ENCODE assay signal across 16 cellular contexts in genomic region chr6:111423055-111423633, GRCh38. TPM values are rescaled to one million over a fixed set of nuclear protein-coding genes. Genes with fewer than 3 reads are reported as not detected.
A peak's percentile ranks its signal among the peaks of the same experiment; 100 is the strongest.
DNase-seq lines count a peak whose midpoint lies in the region; ATAC-seq and TF ChIP-seq lines count a peak whose summit lies in the region.
"Had no signal": no experiment of that assay in that cellular context is flagged by ENCODE, and none has a peak within 500 bp of the region (broad histone marks: within the 10 kb centered on the region; RNA-seq: fewer than 3 reads in every experiment).

No MANE protein-coding gene starts in this region.

- no peak overlapping the region for H3K4me3 Mint-ChIP-seq in activated CD4-positive, alpha-beta T cell treated with anti-CD3 and anti-CD28 coated beads, Interleukin-2, amount 10 ng/mL, durations not matched to agents 7 days and 5 days
- H3K4me3 Mint-ChIP-seq: H9, immature natural killer cell had no signal

- H3K9me3 ChIP-seq in SK-N-SH: 0 out of 2 replicates have a peak, but pooled peaks cover 2% of the 10 kb centered on the region
- H3K9me3 ChIP-seq in smooth muscle cell (replicated peaks; ENCODE audit: low read depth): no peaks in the 10 kb centered on the region

- peaks cover 29% of the 10 kb centered on the region for H3F3A ChIP-seq in SK-N-SH (replicated peaks; ENCODE audit: insufficient read depth)
- no peaks in the 10 kb centered on the region for H3F3A ChIP-seq in smooth muscle cell (ENCODE audit: low read depth)

- 61% methylated on average over 2 of the region's 2 CpGs for WGBS in SK-N-SH (ENCODE audit: low lambda C conversion rate)
- 74% methylated on average over 2 of the region's 2 CpGs for WGBS in smooth muscle cell (ENCODE audit: low lambda C conversion rate)

- CTCF ChIA-PET in SK-N-SH (lab: Yijun Ruan, JAX): no interaction called here
- CTCF ChIA-PET in activated CD4-positive, alpha-beta T cell treated with anti-CD3 and anti-CD28 coated beads, Interleukin-2, amount 10 ng/mL, durations not matched to agents 7 days and 5 days (lab: Charles Lee): interaction anchor here (0.5 kb wide), 1 partner anchor 97 kb away, joined by 3 read pairs; no protein-coding TSS in a partner anchor

- peaks cover 5% of the 10 kb centered on the region for H3K9me3 Mint-ChIP-seq in activated CD4-positive, alpha-beta T cell treated with anti-CD3 and anti-CD28 coated beads, Interleukin-2, amount 10 ng/mL, durations not matched to agents 7 days and 5 days

- no peaks in the 10 kb centered on the region for H3K9me2 ChIP-seq in SK-N-SH

- peak overlapping the region; percentile 36; the same call in 1 of the 2 replicates for H3K4me2 ChIP-seq in SK-N-SH
- H3K4me2 ChIP-seq in smooth muscle cell: peak overlapping the region; percentile 2

- no peak for TF ChIP-seq CTCF in SK-N-SH (IDR thresholded peaks at IDR 0.05)
- TF ChIP-seq CTCF in smooth muscle cell (IDR thresholded peaks at IDR 0.05; ENCODE audit: borderline replicate concordance, insufficient read depth, poor library complexity, severe bottlenecking): no peak

- no peak for TF ChIP-seq RAD21 in SK-N-SH (IDR thresholded peaks at IDR 0.05; ENCODE audit: low read length)

- H3K27ac ChIP-seq in SK-N-SH (ENCODE audit: low read depth in 2 of 2, low read length in 1 of 2): peak overlapping the region in 1 of 2 experiments; percentile 56; a peak in 2 of 4 replicates
- no peak overlapping the region for H3K27ac ChIP-seq in smooth muscle cell (ENCODE audit: low read depth)
- H3K27ac ChIP-seq: coronary artery, skin epidermis had no signal

- H2AFZ ChIP-seq in SK-N-SH (ENCODE audit: low read depth) (no peak overlapping the region), smooth muscle cell (ENCODE audit: low read depth) (no peak overlapping the region)

- H3K4me3 ChIP-seq in SK-N-SH (ENCODE audit: low read depth in 2 of 2, low read length in 1 of 2) (no peak overlapping the region), smooth muscle cell (no peak overlapping the region)
- H3K4me3 ChIP-seq: coronary artery, skin epidermis had no signal

- peaks cover 24% of the 10 kb centered on the region for H3K4me1 Mint-ChIP-seq in activated CD4-positive, alpha-beta T cell treated with anti-CD3 and anti-CD28 coated beads, Interleukin-2, amount 10 ng/mL, durations not matched to agents 7 days and 5 days

- peaks cover 13 to 29% of the 10 kb centered on the region in 2 experiments; a peak in 3 of 4 replicates for H3K4me1 ChIP-seq in SK-N-SH (ENCODE audit: control insufficient read depth in 1 of 2, insufficient read depth in 2 of 2, low read depth in 1 of 2, low read length in 1 of 2)
- peaks cover 24% of the 10 kb centered on the region for H3K4me1 ChIP-seq in smooth muscle cell (ENCODE audit: low read depth)

- peaks cover 8% of the 10 kb centered on the region for H3K36me3 Mint-ChIP-seq in activated CD4-positive, alpha-beta T cell treated with anti-CD3 and anti-CD28 coated beads, Interleukin-2, amount 10 ng/mL, durations not matched to agents 7 days and 5 days (ENCODE audit: low read depth)

- no peak for TF ChIP-seq EP300 in SK-N-SH (IDR thresholded peaks at IDR 0.05; ENCODE audit: borderline replicate concordance in 1 of 2, low read depth in 1 of 2, low read length in 1 of 2)

- POLR2A ChIA-PET in SK-N-SH (lab: Yijun Ruan, JAX): no interaction called here
- POLR2A ChIA-PET in activated CD4-positive, alpha-beta T cell treated with anti-CD3 and anti-CD28 coated beads, Interleukin-2, amount 10 ng/mL, durations not matched to agents 7 days and 5 days (lab: Charles Lee): no interaction called here

- H3K36me3 ChIP-seq in SK-N-SH (replicated peaks in 1 of 2; ENCODE audit: control insufficient read depth in 1 of 2, insufficient read depth in 2 of 2, low read length in 1 of 2) (no peaks in the 10 kb centered on the region), smooth muscle cell (ENCODE audit: low read depth) (no peaks in the 10 kb centered on the region)

- peaks cover 91% of the 10 kb centered on the region for H3K79me2 ChIP-seq in SK-N-SH (ENCODE audit: insufficient read depth)
- peaks cover 40% of the 10 kb centered on the region for H3K79me2 ChIP-seq in smooth muscle cell (ENCODE audit: low read depth)

- H3K9ac ChIP-seq in SK-N-SH (no peak overlapping the region), smooth muscle cell (ENCODE audit: low read depth) (no peak overlapping the region)

- no peaks in the 10 kb centered on the region for H3K27me3 Mint-ChIP-seq in activated CD4-positive, alpha-beta T cell treated with anti-CD3 and anti-CD28 coated beads, Interleukin-2, amount 10 ng/mL, durations not matched to agents 7 days and 5 days

- no peak for DNase-seq in SK-N-SH
- peak; percentile 50 for DNase-seq in OCI-M1 (lab: John Stamatoyannopoulos, UW)
- peak; percentile 43 for DNase-seq in dermis blood vessel endothelial cell
- DNase-seq in smooth muscle cell (lab: John Stamatoyannopoulos, UW; ENCODE audit: unreplicated experiment): no peak
- no peak for DNase-seq in activated CD4-positive, alpha-beta T cell treated with anti-CD3 and anti-CD28 coated beads, Interleukin-2, amount 10 ng/mL, durations not matched to agents 7 days and 5 days
- DNase-seq: activated CD4-positive, alpha-beta T cell treated with anti-CD3 and anti-CD28 coated beads, Interleukin-2, amount 50 U/mL, for 48 hours; activated naive CD4-positive, alpha-beta T cell; foreskin fibroblast; H9; immature natural killer cell; NCI-H187 had no signal

- H3K27ac Mint-ChIP-seq in activated CD4-positive, alpha-beta T cell treated with anti-CD3 and anti-CD28 coated beads, Interleukin-2, amount 10 ng/mL, durations not matched to agents 7 days and 5 days: no peak overlapping the region
- H3K27ac Mint-ChIP-seq: H9, immature natural killer cell had no signal

- ATAC-seq in SK-N-SH treated with all-trans-retinoic acid at 6 μM for 48 hours (no peak), GM19035 (IDR thresholded peaks at IDR 0.05; ENCODE audit: unreplicated experiment) (no peak), GM21515 (IDR thresholded peaks at IDR 0.05; ENCODE audit: unreplicated experiment) (no peak)

- H3K27me3 ChIP-seq in SK-N-SH (ENCODE audit: insufficient read depth): no peaks in the 10 kb centered on the region
- no peaks in the 10 kb centered on the region for H3K27me3 ChIP-seq in smooth muscle cell (ENCODE audit: low read depth)

- peaks cover 24% of the 10 kb centered on the region for H4K20me1 ChIP-seq in SK-N-SH (ENCODE audit: insufficient read depth)
- H4K20me1 ChIP-seq in smooth muscle cell (ENCODE audit: low read depth): peaks cover 46% of the 10 kb centered on the region

TF ChIP-seq in SK-N-SH, 30 proteins besides CTCF, POLR2A, EP300 and RAD21 (continues in another document):
- no peak for TF ChIP-seq GABPA (IDR thresholded peaks at IDR 0.05; ENCODE audit: low read depth)
- TF ChIP-seq RCOR1 (IDR thresholded peaks at IDR 0.05; ENCODE audit: low read length): no peak
- TF ChIP-seq, protein P1, sequence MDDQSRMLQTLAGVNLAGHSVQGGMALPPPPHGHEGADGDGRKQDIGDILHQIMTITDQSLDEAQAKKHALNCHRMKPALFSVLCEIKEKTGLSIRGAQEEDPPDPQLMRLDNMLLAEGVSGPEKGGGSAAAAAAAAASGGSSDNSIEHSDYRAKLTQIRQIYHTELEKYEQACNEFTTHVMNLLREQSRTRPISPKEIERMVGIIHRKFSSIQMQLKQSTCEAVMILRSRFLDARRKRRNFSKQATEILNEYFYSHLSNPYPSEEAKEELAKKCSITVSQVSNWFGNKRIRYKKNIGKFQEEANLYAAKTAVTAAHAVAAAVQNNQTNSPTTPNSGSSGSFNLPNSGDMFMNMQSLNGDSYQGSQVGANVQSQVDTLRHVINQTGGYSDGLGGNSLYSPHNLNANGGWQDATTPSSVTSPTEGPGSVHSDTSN (IDR thresholded peaks at IDR 0.05): no peak
- no peak for TF ChIP-seq RFX5 (IDR thresholded peaks at IDR 0.05; ENCODE audit: low read length)
- TF ChIP-seq FOSL2 (IDR thresholded peaks at IDR 0.05; ENCODE audit: borderline replicate concordance, low read depth): no peak

TF ChIP-seq in SK-N-SH treated with all-trans-retinoic acid at 6 μM for 48 hours, 23 proteins besides CTCF, POLR2A, EP300 and RAD21 (continues in another document):
- no peak for TF ChIP-seq ARNTL (CRISPR knock-in tag; IDR thresholded peaks at IDR 0.05; ENCODE audit: borderline replicate concordance, low read depth)
- no peak for TF ChIP-seq PPARA (CRISPR knock-in tag; IDR thresholded peaks at IDR 0.05; ENCODE audit: borderline replicate concordance)
- no peak for TF ChIP-seq ZFP3 (CRISPR knock-in tag; IDR thresholded peaks at IDR 0.05)
- TF ChIP-seq ISL1 (CRISPR knock-in tag; IDR thresholded peaks at IDR 0.05): no peak
- TF ChIP-seq CSDC2 (CRISPR knock-in tag; IDR thresholded peaks at IDR 0.05): no peak
- TF ChIP-seq, protein P2, sequence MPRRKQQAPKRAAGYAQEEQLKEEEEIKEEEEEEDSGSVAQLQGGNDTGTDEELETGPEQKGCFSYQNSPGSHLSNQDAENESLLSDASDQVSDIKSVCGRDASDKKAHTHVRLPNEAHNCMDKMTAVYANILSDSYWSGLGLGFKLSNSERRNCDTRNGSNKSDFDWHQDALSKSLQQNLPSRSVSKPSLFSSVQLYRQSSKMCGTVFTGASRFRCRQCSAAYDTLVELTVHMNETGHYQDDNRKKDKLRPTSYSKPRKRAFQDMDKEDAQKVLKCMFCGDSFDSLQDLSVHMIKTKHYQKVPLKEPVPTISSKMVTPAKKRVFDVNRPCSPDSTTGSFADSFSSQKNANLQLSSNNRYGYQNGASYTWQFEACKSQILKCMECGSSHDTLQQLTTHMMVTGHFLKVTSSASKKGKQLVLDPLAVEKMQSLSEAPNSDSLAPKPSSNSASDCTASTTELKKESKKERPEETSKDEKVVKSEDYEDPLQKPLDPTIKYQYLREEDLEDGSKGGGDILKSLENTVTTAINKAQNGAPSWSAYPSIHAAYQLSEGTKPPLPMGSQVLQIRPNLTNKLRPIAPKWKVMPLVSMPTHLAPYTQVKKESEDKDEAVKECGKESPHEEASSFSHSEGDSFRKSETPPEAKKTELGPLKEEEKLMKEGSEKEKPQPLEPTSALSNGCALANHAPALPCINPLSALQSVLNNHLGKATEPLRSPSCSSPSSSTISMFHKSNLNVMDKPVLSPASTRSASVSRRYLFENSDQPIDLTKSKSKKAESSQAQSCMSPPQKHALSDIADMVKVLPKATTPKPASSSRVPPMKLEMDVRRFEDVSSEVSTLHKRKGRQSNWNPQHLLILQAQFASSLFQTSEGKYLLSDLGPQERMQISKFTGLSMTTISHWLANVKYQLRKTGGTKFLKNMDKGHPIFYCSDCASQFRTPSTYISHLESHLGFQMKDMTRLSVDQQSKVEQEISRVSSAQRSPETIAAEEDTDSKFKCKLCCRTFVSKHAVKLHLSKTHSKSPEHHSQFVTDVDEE (CRISPR knock-in tag; IDR thresholded peaks at IDR 0.05): no peak
- TF ChIP-seq RARB (CRISPR knock-in tag; IDR thresholded peaks at IDR 0.05): no peak
- TF ChIP-seq ESRRG (CRISPR knock-in tag; IDR thresholded peaks at IDR 0.05): no peak

RNA-seq across cellular contexts. Expression of gene REV3L, which starts 59.9 kb away (rescaled TPM):
- 7.3 and 8.6 TPM in 2 replicates for polyA plus RNA-seq in SK-N-SH (2012; rRNA removed)
- 8.9 and 9.8 TPM in 2 replicates for polyA plus RNA-seq in SK-N-SH (2012; cell fraction: cytosol; rRNA removed)
- 7.5 and 16.7 TPM in 2 replicates for polyA plus RNA-seq in SK-N-SH (2012; cell fraction: nucleus; rRNA removed)
- 39.5 and 61.2 TPM in 2 replicates for total RNA-seq in dermis blood vessel endothelial cell
- 19.2 and 19.8 TPM in 2 replicates for total RNA-seq in smooth muscle cell
- 6.9 and 9.8 TPM in 2 replicates for polyA plus RNA-seq in smooth muscle cell
- 10 to 100 TPM; 26.1 to 38.9 TPM for total RNA-seq in activated CD4-positive, alpha-beta T cell treated with anti-CD3 and anti-CD28 coated beads, Interleukin-2, amount 10 ng/mL, durations not matched to agents 7 days and 5 days

Comparison
In these comparisons a context has a peak if more than half of its experiments do, and no peak if none do; other contexts are left out.
1. DNase-seq: peak in OCI-M1 (single experiment) and dermis blood vessel endothelial cell (single experiment); none in SK-N-SH (single experiment), smooth muscle cell (single experiment) and activated CD4-positive, alpha-beta T cell treated with anti-CD3 and anti-CD28 coated beads, Interleukin-2, amount 10 ng/mL, durations not matched to agents 7 days and 5 days (single experiment).